In genomic region chr19:45769054-45769782, GRCh38 we compare ENCODE assay signal across 8 cellular contexts. TPM values are rescaled to one million over a fixed set of nuclear protein-coding genes. Genes with fewer than 3 reads are reported as not detected.
DNase-seq lines count a peak whose midpoint lies in the region; ATAC-seq and TF ChIP-seq lines count a peak whose summit lies in the region.

TSS of gene SIX5 (minus strand) at chr19:45769252. CDS start at chr19:45768844, 408 bp downstream.

- peak within 1 kb of the TSS; percentile 99 for H3K4me3 ChIP-seq in GM12865 (ENCODE audit: low read depth, low read length)
- peak within 1 kb of the TSS; percentile 85 for H3K4me3 ChIP-seq in left ventricle myocardium inferior
- peak within 1 kb of the TSS; percentile 79 to 83 for H3K4me3 ChIP-seq in prostate gland
- H3K4me3 ChIP-seq in urinary bladder (ENCODE audit: low read depth, low read length): peak within 1 kb of the TSS; percentile 76

- H3K9me3 ChIP-seq in left ventricle myocardium inferior (replicated peaks) (no peaks in the 10 kb centered on the region), prostate gland (no peaks in the 10 kb centered on the region)

- peaks cover 64% of the 10 kb centered on the region for H3K4me1 ChIP-seq in left ventricle myocardium inferior
- peaks cover 28% of the 10 kb centered on the region for H3K4me1 ChIP-seq in prostate gland (replicated peaks)
- no peaks in the 10 kb centered on the region for H3K4me1 ChIP-seq in urinary bladder (ENCODE audit: insufficient read depth)

- TF ChIP-seq CTCF in GM12865 (IDR thresholded peaks at IDR 0.05; ENCODE audit: insufficient read depth, low read depth, low read length, missing control alignments) (no peak), left ventricle myocardium inferior (IDR thresholded peaks at IDR 0.05; ENCODE audit: borderline replicate concordance) (no peak), prostate gland (IDR thresholded peaks at IDR 0.05) (peak in 1 of 4 experiments; percentile 13)

- WGBS in prostate gland: 1% methylated on average over 63 of the region's 65 CpGs
- WGBS in urinary bladder: under 1% methylated on average over 65 of the region's 65 CpGs

- peaks cover 22% of the 10 kb centered on the region for H3K36me3 ChIP-seq in left ventricle myocardium inferior
- no peaks in the 10 kb centered on the region for H3K36me3 ChIP-seq in prostate gland
- no peaks in the 10 kb centered on the region for H3K36me3 ChIP-seq in urinary bladder (ENCODE audit: insufficient read depth)

- intact Hi-C loops in left ventricle myocardium inferior (cut with micrococcal nuclease): no loop called here
- intact Hi-C loops in prostate gland (cut with DNase I): loop anchor here (5.0 kb wide), 2 partner anchors 52 to 77 kb away; partner anchors contain the start of genes QPCTL and SNRPD2

- peak; percentile 66 for ATAC-seq in HG02759 (IDR thresholded peaks at IDR 0.05; ENCODE audit: unreplicated experiment)

- no peaks in the 10 kb centered on the region for H3K27me3 ChIP-seq in left ventricle myocardium inferior (ENCODE audit: low read depth)
- H3K27me3 ChIP-seq in prostate gland (replicated peaks; ENCODE audit: insufficient read depth): no peaks in the 10 kb centered on the region

- peak; percentile 85 for TF ChIP-seq POLR2A in prostate gland (IDR thresholded peaks at IDR 0.05)

- peak; percentile 99 for DNase-seq in GM12865 (ENCODE audit: low read depth)
- peak; percentile 69 for DNase-seq in NCI-H1417 treated with DMSO at 0.1 percent for 48 hours (lab: John Stamatoyannopoulos, UW)
- peak; percentile 89 to 99 (median 91) for DNase-seq in T-helper 1 cell
- peak; percentile 100 for DNase-seq in amniotic stem cell (lab: John Stamatoyannopoulos, UW)
- peak; percentile 99 for DNase-seq in left ventricle myocardium inferior
- DNase-seq in prostate gland (ENCODE audit: low spot score): peak; percentile 97

- H3K27ac ChIP-seq in left ventricle myocardium inferior (replicated peaks) (peak within 1 kb of the TSS; percentile 93), prostate gland (peak within 1 kb of the TSS; percentile 97 to 99), urinary bladder (ENCODE audit: low read depth) (peak within 1 kb of the TSS; percentile 87)

RNA-seq across cellular contexts. Expression of gene SIX5, which starts in this region (rescaled TPM):
- 21.8 TPM for total RNA-seq in left ventricle myocardium inferior
- 10 to 100 TPM; 33.7 to 37.5 TPM for total RNA-seq in prostate gland
- 10.4 TPM for total RNA-seq in urinary bladder
- 51.1 TPM for polyA plus RNA-seq in urinary bladder

Comparison
In these comparisons a context has a peak if more than half of its experiments do, and no peak if none do; other contexts are left out.
1. Peak in every context shown above with its lines: DNase-seq, ATAC-seq, H3K4me3 ChIP-seq and H3K27ac ChIP-seq.